In the genomic region with DNA sequence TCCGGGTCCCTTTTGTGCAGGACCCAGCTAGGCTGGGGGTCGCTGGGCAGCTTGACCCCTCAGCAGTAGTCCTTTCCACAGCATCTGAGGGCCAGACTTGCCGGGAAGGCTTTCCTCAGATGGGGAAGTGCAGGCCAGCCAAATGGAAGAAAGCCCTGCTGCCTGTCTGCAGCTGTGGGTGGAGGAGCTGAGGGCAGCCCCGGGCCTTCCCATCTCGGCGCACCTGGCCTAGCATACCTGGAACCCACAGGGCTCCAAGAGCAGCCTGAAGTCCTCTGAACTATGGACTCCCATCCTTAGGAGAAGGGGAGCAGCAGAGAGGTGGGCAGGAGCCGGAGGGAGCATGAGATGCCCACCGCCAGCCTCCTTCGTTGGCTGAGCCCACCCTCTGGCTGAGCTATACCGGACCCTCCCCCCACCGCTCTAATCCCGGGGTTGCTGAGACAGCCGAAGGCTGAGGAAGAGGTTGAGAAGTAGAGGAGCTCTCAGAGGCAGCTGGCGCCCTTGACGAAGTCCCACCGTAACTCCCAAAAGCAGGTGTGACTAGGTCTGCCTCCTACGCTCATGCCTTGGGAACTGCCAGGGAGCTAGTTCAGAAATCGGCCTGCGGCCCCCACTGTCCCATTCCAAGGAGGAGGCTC, we compare ENCODE assay signal across 26 cellular contexts. TPM values are rescaled to one million over a fixed set of nuclear protein-coding genes. Genes with fewer than 3 reads are reported as not detected.
A peak's percentile ranks its signal among the peaks of the same experiment; 100 is the strongest.
DNase-seq lines count a peak whose midpoint lies in the region; ATAC-seq, FAIRE-seq and TF ChIP-seq lines count a peak whose summit lies in the region.
"Had no signal": no experiment of that assay in that cellular context is flagged by ENCODE, and none has a peak within 500 bp of the region (broad histone marks: within the 10 kb centered on the region; RNA-seq: fewer than 3 reads in every experiment).

No MANE protein-coding gene starts in this region.

- H4K5ac ChIP-seq in IMR-90 (ENCODE audit: low read depth, low read length) = no peak overlapping the region

- no peak for DNase-seq in activated T-cell treated with anti-CD3 and anti-CD28 coated beads, Interleukin-2, amount 50 U/mL, for 72 hours
- DNase-seq in activated T-cell treated with anti-CD3 and anti-CD28 coated beads for 4 hours = no peak
- no peak for DNase-seq in IMR-90
- DNase-seq in K562 (ENCODE audit: extremely low read depth in 1 of 4, low spot score in 3 of 4) = no peak
- DNase-seq in midbrain (lab: John Stamatoyannopoulos, UW) = no peak
- DNase-seq in RKO (ENCODE audit: low spot score) = no peak
- DNase-seq in stimulated activated CD4-positive, alpha-beta T cell treated with anti-CD3 and anti-CD28 coated beads, Interleukin-4, amount 100 ng/mL, for 4 hours = no peak
- DNase-seq: Calu3; CD8-positive, alpha-beta T cell; DMS79 treated with DMSO at 0.1 percent for 48 hours; GF-D8; HFFc6; Kasumi-1; NCI-H1092 treated with DMSO at 0.1 percent for 48 hours; NCI-H1436; NCI-H187; NCI-H2081 treated with DMSO at 0.1 percent for 48 hours; NCI-H446; NCI-H524 treated with DMSO at 0.1 percent for 48 hours; Right ventricle myocardium superior had no signal

- no peak for TF ChIP-seq EP300 in K562 (IDR thresholded peaks at IDR 0.05; ENCODE audit: low read length)

- no peak overlapping the region for H4K91ac ChIP-seq in IMR-90 (ENCODE audit: insufficient read depth, low read depth, low read length)

- H3K9me1 ChIP-seq in IMR-90 (ENCODE audit: insufficient read depth, low read length) (peaks cover 6% of the 10 kb centered on the region), K562 (ENCODE audit: control insufficient read depth, insufficient read depth, low read length) (no peaks in the 10 kb centered on the region)

- H3K36me3 Mint-ChIP-seq in activated T-cell treated with anti-CD3 and anti-CD28 coated beads, Interleukin-2, amount 50 U/mL, for 72 hours (ENCODE audit: insufficient read depth in 2 of 2) = no peaks in the 10 kb centered on the region
- H3K36me3 Mint-ChIP-seq: CD8-positive, alpha-beta T cell had no signal

- H3K36me3 ChIP-seq in IMR-90 (ENCODE audit: control insufficient read depth, insufficient read depth, low read length) (peaks cover 4% of the 10 kb centered on the region), K562 (ENCODE audit: control insufficient read depth, insufficient read depth, low read length) (no peaks in the 10 kb centered on the region), parathyroid adenoma (ENCODE audit: control insufficient read depth, insufficient read depth, low read length) (no peaks in the 10 kb centered on the region)
- H3K36me3 ChIP-seq: HAP-1 had no signal

- H3K27me3 ChIP-seq in IMR-90 (ENCODE audit: control insufficient read depth, insufficient read depth, low read length) (no peaks in the 10 kb centered on the region), K562 (ENCODE audit: control insufficient read depth in 2 of 2, insufficient read depth in 2 of 2, low read length in 2 of 2) (no peaks in the 10 kb centered on the region), parathyroid adenoma (ENCODE audit: control insufficient read depth, insufficient read depth, low read length) (no peaks in the 10 kb centered on the region)
- H3K27me3 ChIP-seq: SJSA1 had no signal

- H2BK20ac ChIP-seq in IMR-90 (ENCODE audit: low read depth, low read length) = no peak overlapping the region

- H3K9ac ChIP-seq in IMR-90 (ENCODE audit: low read depth, low read length) (no peak overlapping the region), K562 (ENCODE audit: insufficient read depth in 1 of 2, low read depth in 2 of 2, low read length in 2 of 2) (peak overlapping the region in 1 of 2 experiments; percentile 66; a peak in 2 of 4 replicates), parathyroid adenoma (no peak overlapping the region)

- H3K9me3 ChIP-seq in IMR-90 (ENCODE audit: control insufficient read depth, insufficient read depth, low read length) (no peaks in the 10 kb centered on the region), K562 (replicated peaks; ENCODE audit: control insufficient read depth, insufficient read depth, low read depth, low read length) (no peaks in the 10 kb centered on the region), parathyroid adenoma (ENCODE audit: control insufficient read depth, low read length) (no peaks in the 10 kb centered on the region)
- H3K9me3 ChIP-seq: HAP-1, SJSA1 had no signal

- ATAC-seq in activated T-cell treated with anti-CD3 and anti-CD28 coated beads, Interleukin-2, amount 50 U/mL, for 72 hours (replicated peaks in 1 of 2) = peak; percentile 1 to 3
- ATAC-seq in IMR-90 (ENCODE audit: low read depth) (no peak), K562 (no peak)

- TF ChIP-seq POLR2A in IMR-90 (IDR thresholded peaks at IDR 0.05; ENCODE audit: low read depth, low read length) = no peak
- TF ChIP-seq POLR2A in K562 (conservative IDR thresholded peaks at IDR 0.05) = no peak

- H3K9me3 Mint-ChIP-seq in activated T-cell treated with anti-CD3 and anti-CD28 coated beads, Interleukin-2, amount 50 U/mL, for 72 hours = no peaks in the 10 kb centered on the region
- H3K9me3 Mint-ChIP-seq: CD8-positive, alpha-beta T cell; GM23338; HFFc6 had no signal

- H3K79me2 ChIP-seq in K562 (ENCODE audit: control insufficient read depth, insufficient read depth, low read length) (no peaks in the 10 kb centered on the region), parathyroid adenoma (no peaks in the 10 kb centered on the region)

- CTCF ChIA-PET in IMR-90 (lab: Yijun Ruan, JAX) (no interaction called here), K562 (lab: Yijun Ruan, JAX; ENCODE audit: low intra/inter-chr PET ratio) (interaction anchor here (0.6 to 4.5 kb wide), 4 partner anchors 21 to 278 kb away, joined by 3 to 89 read pairs (median 9); partner anchors contain the start of gene CDK3)

- H3K4me1 ChIP-seq in IMR-90 (ENCODE audit: control insufficient read depth, insufficient read depth, low read length) (peaks cover 7% of the 10 kb centered on the region), K562 (replicated peaks in 1 of 2; ENCODE audit: control insufficient read depth in 2 of 2, insufficient read depth in 2 of 2, low read length in 2 of 2) (peaks cover 12 to 83% of the 10 kb centered on the region in 2 experiments; a peak in 4 of 5 replicates), parathyroid adenoma (peaks cover 13% of the 10 kb centered on the region)
- H3K4me1 ChIP-seq: HAP-1 had no signal

- H4K20me1 ChIP-seq in IMR-90 (ENCODE audit: insufficient read depth, low read length) = no peaks in the 10 kb centered on the region; the same call in 1 of the 2 replicates
- H4K20me1 ChIP-seq in K562 (replicated peaks; ENCODE audit: control insufficient read depth, insufficient read depth, low read length) = no peaks in the 10 kb centered on the region

- in situ Hi-C loops in IMR-90 (cut with MboI; ENCODE audit: low sequenced_read_pairs) = no loop called here
- in situ Hi-C loops in K562 (cut with MboI) = no loop called here

- H3K56ac ChIP-seq in IMR-90 (ENCODE audit: extremely low read depth, insufficient read depth, low read length) = no peak overlapping the region

- intact Hi-C loops in IMR-90 (cut with micrococcal nuclease) (no loop called here), K562 (cut with micrococcal nuclease) (loop anchor here (5.0 kb wide), 1 partner anchor 261 kb away; no protein-coding TSS in a partner anchor)

- dilution Hi-C loops in IMR-90 (cut with HindIII; ENCODE audit: low sequenced_read_pairs, unreplicated experiment) = no loop called here

- no peak overlapping the region for H2AK5ac ChIP-seq in IMR-90 (ENCODE audit: low read depth, low read length)

- no peak overlapping the region for H3K14ac ChIP-seq in IMR-90 (replicated peaks; ENCODE audit: low read depth, low read length)

- TF ChIP-seq CTCF in IMR-90 (conservative IDR thresholded peaks at IDR 0.05; ENCODE audit: low read depth, low read length) = no peak
- no peak for TF ChIP-seq CTCF in K562 (IDR thresholded peaks at IDR 0.05 in 2 of 3, conservative IDR thresholded peaks at IDR 0.05 in 1 of 3; ENCODE audit: insufficient read depth in 2 of 3, low read depth in 1 of 3, low read length in 3 of 3)
- no peak for TF ChIP-seq CTCF in parathyroid adenoma (IDR thresholded peaks at IDR 0.05)

- WGBS in IMR-90 (ENCODE audit: extremely low coverage in 2 of 2, insufficient read length in 1 of 2), 2 experiments = 97% methylated on average over 6 of the region's 19 CpGs; no CpG with 5 or more reads in 1 of the 2 experiments
- 82% methylated on average over 15 of the region's 19 CpGs for WGBS in K562 (ENCODE audit: insufficient coverage, low coverage, missing lambda C conversion rate)

- POLR2A ChIA-PET in IMR-90 (lab: Charles Lee; ENCODE audit: unreplicated experiment) = no interaction called here
- POLR2A ChIA-PET in K562 (lab: Yijun Ruan, JAX) = interaction anchor here (0.6 to 7.3 kb wide), 6 partner anchors 7 to 166 kb away, joined by 3 to 91 read pairs (median 4); no protein-coding TSS in a partner anchor

- no peak overlapping the region for H2BK15ac ChIP-seq in IMR-90 (ENCODE audit: low read depth, low read length)

- H3K27ac ChIP-seq in IMR-90 (ENCODE audit: insufficient read depth, low read length) (no peak overlapping the region), K562 (ENCODE audit: extremely low read depth, low read depth, low read length) (no peak overlapping the region), parathyroid adenoma (no peak overlapping the region)
- H3K27ac ChIP-seq: HL-60, SJSA1 had no signal

- H3K27me3 Mint-ChIP-seq in activated T-cell treated with anti-CD3 and anti-CD28 coated beads, Interleukin-2, amount 50 U/mL, for 72 hours (ENCODE audit: low read depth) = no peaks in the 10 kb centered on the region

- no peak overlapping the region for H3K18ac ChIP-seq in IMR-90 (ENCODE audit: low read depth, low read length)

- H3K23ac ChIP-seq in IMR-90 (ENCODE audit: low read depth, low read length) = no peak overlapping the region

- peak overlapping the region; percentile 26 for H2AK9ac ChIP-seq in IMR-90 (replicated peaks; ENCODE audit: low read depth, low read length, poor library complexity)

- no peak overlapping the region for H3K4me3 Mint-ChIP-seq in activated T-cell treated with anti-CD3 and anti-CD28 coated beads, Interleukin-2, amount 50 U/mL, for 72 hours
- H3K4me3 Mint-ChIP-seq: CD8-positive, alpha-beta T cell; GM23338; HFFc6 had no signal

- TF ChIP-seq RAD21 in IMR-90 (IDR thresholded peaks at IDR 0.05; ENCODE audit: low read length) (no peak), K562 (CRISPR knock-in tag; conservative IDR thresholded peaks at IDR 0.05 in 1 of 2, IDR thresholded peaks at IDR 0.05 in 1 of 2) (no peak)

- H3K4me3 ChIP-seq in IMR-90 (ENCODE audit: insufficient read depth, low read depth, low read length) (no peak overlapping the region), K562 (no peak overlapping the region), parathyroid adenoma (ENCODE audit: low read depth, low read length) (no peak overlapping the region)
- H3K4me3 ChIP-seq: GM23338, HAP-1, SJSA1 had no signal

- no peak overlapping the region for H4K8ac ChIP-seq in IMR-90 (ENCODE audit: low read depth in 2 of 2, low read length in 2 of 2)

- H3K4me1 Mint-ChIP-seq in activated T-cell treated with anti-CD3 and anti-CD28 coated beads, Interleukin-2, amount 50 U/mL, for 72 hours (ENCODE audit: low read depth) = peaks cover 47% of the 10 kb centered on the region

- H3K79me1 ChIP-seq in IMR-90 (ENCODE audit: low read depth in 1 of 2, low read length in 2 of 2) = peaks cover 0 to 5% of the 10 kb centered on the region in 2 experiments; a peak in 1 of 4 replicates

- peak overlapping the region; percentile 1 for H2AFZ ChIP-seq in IMR-90 (replicated peaks; ENCODE audit: low read length, poor library complexity)
- H2AFZ ChIP-seq in K562 (ENCODE audit: low read depth, low read length) = no peak overlapping the region
- no peak overlapping the region for H2AFZ ChIP-seq in parathyroid adenoma
- H2AFZ ChIP-seq: GM23338 had no signal

- no peak overlapping the region for H3K4ac ChIP-seq in IMR-90 (ENCODE audit: low read depth, low read length)

- H3K4me2 ChIP-seq in IMR-90 (ENCODE audit: low read depth, low read length) (no peak overlapping the region), K562 (ENCODE audit: insufficient read depth, low read length) (no peak overlapping the region), parathyroid adenoma (ENCODE audit: low read length) (peak overlapping the region; percentile 48)
- H3K4me2 ChIP-seq: GM23338 had no signal

- BruUV-seq in IMR-90 (replicated peaks; lab: Mats Ljungman, UMichigan) (no TSS peak), K562 (replicated peaks; lab: Mats Ljungman, UMichigan) (no TSS peak)

- FAIRE-seq in K562 (lab: Jason Lieb, UNC) = no peak
- FAIRE-seq: RCC 7860 had no signal

- no peak overlapping the region for H2BK120ac ChIP-seq in IMR-90 (ENCODE audit: low read depth, low read length)

- H2BK5ac ChIP-seq in IMR-90 (ENCODE audit: low read depth, low read length, poor library complexity, severe bottlenecking) = no peak overlapping the region

- H3K27ac Mint-ChIP-seq in activated T-cell treated with anti-CD3 and anti-CD28 coated beads, Interleukin-2, amount 50 U/mL, for 72 hours = peak overlapping the region; percentile 4
- H3K27ac Mint-ChIP-seq: CD8-positive, alpha-beta T cell; GM23338; HFFc6 had no signal

RNA-seq across cellular contexts. Expression of gene UBALD2, which starts 13.2 kb away (rescaled TPM):
- 100 to 1,000 TPM; 629 to 707 TPM for total RNA-seq in activated T-cell treated with anti-CD3 and anti-CD28 coated beads, Interleukin-2, amount 50 U/mL, for 72 hours
- total RNA-seq in IMR-90 (2012; rRNA removed) = 0.90 and 1.4 TPM in 2 replicates
- polyA plus RNA-seq in IMR-90 (2012; rRNA removed) = 12.1 and 19.9 TPM in 2 replicates
- 11.6 and 33.1 TPM in 2 replicates for polyA plus RNA-seq in IMR-90 (2012; cell fraction: cytosol; rRNA removed)
- polyA plus RNA-seq in IMR-90 (2012; cell fraction: nucleus; rRNA removed; ENCODE audit: low replicate concordance) = 14.2 and 21.7 TPM in 2 replicates
- 10.6 and 25.5 TPM in 2 replicates for total RNA-seq in K562 (2011; cell fraction: chromatin; rRNA removed; ENCODE audit: low replicate concordance)
- total RNA-seq in K562 (2011; cell fraction: nucleolus; rRNA removed) = 27.3 and 33.0 TPM in 2 replicates
- 22.7 and 24.3 TPM in 2 replicates for total RNA-seq in K562 (2011; cell fraction: nucleoplasm; rRNA removed)
- total RNA-seq in K562 (2014; rRNA removed) = 43.1 and 52.7 TPM in 2 replicates
- 5.8 and 7.6 TPM in 2 replicates for total RNA-seq in K562 (2014; rRNA removed; fragmentation: Illumina TruSeq; extraction: Trizol)
- total RNA-seq in K562 (2015; rRNA removed; fragmentation: Illumina TruSeq; extraction: Trizol) = 21.9 and 25.3 TPM in 2 replicates
- 85.3 and 94.1 TPM in 2 replicates for total RNA-seq in K562 (2021)
- 46.6 and 79.6 TPM in 2 replicates for polyA plus RNA-seq in K562 (2011; rRNA removed)
- 34.5 and 74.0 TPM in 2 replicates for polyA plus RNA-seq in K562 (2011; cell fraction: cytosol; rRNA removed)
- polyA plus RNA-seq in K562 (2011; cell fraction: nucleus; rRNA removed) = 55.6 and 56.6 TPM in 2 replicates
- polyA plus RNA-seq in K562 (2012) = 62.8 and 75.4 TPM in 2 replicates
- polyA plus RNA-seq in K562 (2014; fragmentation: Illumina TruSeq; extraction: Trizol) = 17.4 and 39.3 TPM in 2 replicates
- 1 to 10 TPM; 2.3 to 3.9 TPM for polyA plus RNA-seq in K562 (2014; fragmentation: Nextera tagmentation; extraction: Ambion mirVana)
- polyA plus RNA-seq in K562 (2014; rRNA removed) = 40.6 and 46.5 TPM in 2 replicates
- polyA minus RNA-seq in K562 (2011; rRNA and poly(A)+ RNA removed) = 8.0 and 8.5 TPM in 2 replicates
- 32.8 and 59.0 TPM in 2 replicates for polyA minus RNA-seq in K562 (2011; cell fraction: cytosol; rRNA and poly(A)+ RNA removed)
- polyA minus RNA-seq in K562 (2011; cell fraction: nucleus; rRNA and poly(A)+ RNA removed) = 8.1 and 9.6 TPM in 2 replicates

RNA-seq across cellular contexts. Expression of gene QRICH2, which starts 29.7 kb away (rescaled TPM):
- 1 to 10 TPM; 3.1 to 4.5 TPM for total RNA-seq in activated T-cell treated with anti-CD3 and anti-CD28 coated beads, Interleukin-2, amount 50 U/mL, for 72 hours
- total RNA-seq in IMR-90 (2012; rRNA removed) (3.9 and 4.8 TPM in 2 replicates), K562 (2014; rRNA removed) (1.3 and 1.5 TPM in 2 replicates), K562 (2014; rRNA removed; fragmentation: Illumina TruSeq; extraction: Trizol) (0.89 and 1.1 TPM in 2 replicates), K562 (2015; rRNA removed; fragmentation: Illumina TruSeq; extraction: Trizol) (1.6 and 2.0 TPM in 2 replicates), K562 (2021) (1.4 and 2.0 TPM in 2 replicates)
- polyA plus RNA-seq in IMR-90 (2012; rRNA removed) (4.3 and 4.7 TPM in 2 replicates), K562 (2011; rRNA removed) (0.46 and 1.3 TPM in 2 replicates), K562 (2014; fragmentation: Illumina TruSeq; extraction: Trizol) (0.40 and 0.61 TPM in 2 replicates), K562 (2014; fragmentation: Nextera tagmentation; extraction: Ambion mirVana) (under 1 TPM; 0.03 to 0.07 TPM), K562 (2014; rRNA removed) (0.81 and 1.2 TPM in 2 replicates)
- polyA plus RNA-seq in IMR-90 (2012; cell fraction: cytosol; rRNA removed) = 1.5 and 2.8 TPM in 2 replicates
- polyA plus RNA-seq in IMR-90 (2012; cell fraction: nucleus; rRNA removed; ENCODE audit: low replicate concordance) = 30.2 and 57.3 TPM in 2 replicates
- total RNA-seq in K562 (2011; cell fraction: chromatin; rRNA removed; ENCODE audit: low replicate concordance) = 4.4 and 9.4 TPM in 2 replicates
- 3.3 and 4.1 TPM in 2 replicates for total RNA-seq in K562 (2011; cell fraction: nucleolus; rRNA removed)
- 2.4 TPM in 2 replicates for total RNA-seq in K562 (2011; cell fraction: nucleoplasm; rRNA removed)
- 0.82 and 1.0 TPM in 2 replicates for polyA plus RNA-seq in K562 (2011; cell fraction: cytosol; rRNA removed)
- polyA plus RNA-seq in K562 (2011; cell fraction: nucleus; rRNA removed) = 3.4 and 4.1 TPM in 2 replicates
- polyA plus RNA-seq in K562 (2012) = 1.5 and 13.0 TPM in 2 replicates
- polyA minus RNA-seq in K562 (2011; rRNA and poly(A)+ RNA removed) = 6.7 and 10.1 TPM in 2 replicates
- 1.8 and 2.2 TPM in 2 replicates for polyA minus RNA-seq in K562 (2011; cell fraction: cytosol; rRNA and poly(A)+ RNA removed)
- 1.1 and 2.2 TPM in 2 replicates for polyA minus RNA-seq in K562 (2011; cell fraction: nucleus; rRNA and poly(A)+ RNA removed)

RNA-seq across cellular contexts. Expression of gene RNF157, which starts 38.1 kb away (rescaled TPM):
- total RNA-seq in activated T-cell treated with anti-CD3 and anti-CD28 coated beads, Interleukin-2, amount 50 U/mL, for 72 hours = 100 to 1,000 TPM in 1 of 2 donors, 10 to 100 TPM in 1; 91.9 to 100 TPM
- total RNA-seq in IMR-90 (2012; rRNA removed) = 0.54 and 0.83 TPM in 2 replicates
- 1.1 and 1.3 TPM in 2 replicates for polyA plus RNA-seq in IMR-90 (2012; rRNA removed)
- 0.56 and 0.93 TPM in 2 replicates for polyA plus RNA-seq in IMR-90 (2012; cell fraction: cytosol; rRNA removed)
- polyA plus RNA-seq in IMR-90 (2012; cell fraction: nucleus; rRNA removed; ENCODE audit: low replicate concordance) = 0.74 and 1.1 TPM in 2 replicates
- total RNA-seq in K562 (2011; cell fraction: chromatin; rRNA removed; ENCODE audit: low replicate concordance) = 105 and 114 TPM in 2 replicates
- total RNA-seq in K562 (2011; cell fraction: nucleolus; rRNA removed) = 43.7 and 60.5 TPM in 2 replicates
- total RNA-seq in K562 (2011; cell fraction: nucleoplasm; rRNA removed) = 85.8 and 127 TPM in 2 replicates
- total RNA-seq in K562 (2014; rRNA removed) = 12.7 and 21.6 TPM in 2 replicates
- total RNA-seq in K562 (2014; rRNA removed; fragmentation: Illumina TruSeq; extraction: Trizol) = 16.3 and 17.9 TPM in 2 replicates
- 28.2 and 28.7 TPM in 2 replicates for total RNA-seq in K562 (2015; rRNA removed; fragmentation: Illumina TruSeq; extraction: Trizol)
- 28.6 and 29.0 TPM in 2 replicates for total RNA-seq in K562 (2021)
- polyA plus RNA-seq in K562 (2011; rRNA removed) = 30.5 and 37.8 TPM in 2 replicates
- 29.5 and 33.1 TPM in 2 replicates for polyA plus RNA-seq in K562 (2011; cell fraction: cytosol; rRNA removed)
- polyA plus RNA-seq in K562 (2011; cell fraction: nucleus; rRNA removed) = 28.4 and 36.3 TPM in 2 replicates
- polyA plus RNA-seq in K562 (2012) = 21.3 and 53.9 TPM in 2 replicates
- polyA plus RNA-seq in K562 (2014; fragmentation: Illumina TruSeq; extraction: Trizol) = 29.0 and 31.7 TPM in 2 replicates
- 10 to 100 TPM in 1 of 2 experiments, 1 to 10 TPM in 1; 8.1 to 12.7 TPM for polyA plus RNA-seq in K562 (2014; fragmentation: Nextera tagmentation; extraction: Ambion mirVana)
- polyA plus RNA-seq in K562 (2014; rRNA removed) = 20.8 and 26.3 TPM in 2 replicates
- polyA minus RNA-seq in K562 (2011; rRNA and poly(A)+ RNA removed) = 40.3 and 41.8 TPM in 2 replicates
- polyA minus RNA-seq in K562 (2011; cell fraction: cytosol; rRNA and poly(A)+ RNA removed) = 30.4 and 40.2 TPM in 2 replicates
- 13.2 and 28.3 TPM in 2 replicates for polyA minus RNA-seq in K562 (2011; cell fraction: nucleus; rRNA and poly(A)+ RNA removed)

Comparison
In these comparisons a context has a peak if more than half of its experiments do, and no peak if none do; other contexts are left out.
1. ATAC-seq: peak in activated T-cell treated with anti-CD3 and anti-CD28 coated beads, Interleukin-2, amount 50 U/mL, for 72 hours (2 of 2); none in IMR-90 (single experiment) and K562 (single experiment).
2. RNA of gene UBALD2, which starts 13.2 kb away (total RNA-seq): 629 to 707 TPM in activated T-cell treated with anti-CD3 and anti-CD28 coated beads, Interleukin-2, amount 50 U/mL, for 72 hours; 5.8 to 94.1 TPM in K562 and 0.90 to 1.4 TPM in IMR-90; every median in the first group is over 4 times any median in the second.